ENCODE assay signal across 30 cellular contexts in the genomic region with DNA sequence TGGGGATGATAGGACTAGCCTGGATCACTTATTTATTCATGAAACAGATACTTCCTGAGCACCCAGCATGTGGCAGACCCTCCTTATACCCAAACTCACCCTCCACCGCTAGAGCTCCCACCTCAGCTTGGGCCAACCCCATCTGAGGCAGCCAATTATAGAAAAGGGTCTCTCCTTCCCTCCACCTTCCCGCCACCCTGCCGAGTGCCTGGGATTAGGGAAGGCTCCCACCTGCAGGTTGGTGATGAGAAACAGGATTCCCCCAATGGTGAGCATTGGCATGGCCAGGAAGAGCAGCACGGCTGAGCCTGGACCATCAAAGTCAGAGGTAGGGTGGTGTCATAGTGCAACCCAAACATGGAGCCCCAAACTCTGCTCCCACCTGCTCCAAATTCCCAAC. TPM values are rescaled to one million over a fixed set of nuclear protein-coding genes. Genes with fewer than 3 reads are reported as not detected.
"Had no signal": no experiment of that assay in that cellular context is flagged by ENCODE, and none has a peak within 500 bp of the region (broad histone marks: within the 10 kb centered on the region; RNA-seq: fewer than 3 reads in every experiment).

No MANE protein-coding gene starts in this region.

- ATAC-seq: activated T-cell treated with anti-CD3 and anti-CD28 coated beads, Interleukin-2, amount 50 U/mL, for 4 hours; foreskin keratinocyte; left lobe of liver; naive thymus-derived CD4-positive, alpha-beta T cell; stimulated activated naive B cell treated with anti-CD40 and anti-IgM and Interleukin-4, amounts not matched to agents 10 μg/mL and 1 μg/mL and 100 μg/mL, for 72 hours had no signal

- DNase-seq: activated CD4-positive, CD25-positive, alpha-beta regulatory T cell treated with anti-CD3 and anti-CD28 coated beads, Interleukin-2, amount 50 U/mL, for 72 hours; activated effector memory CD4-positive, alpha-beta T cell treated with Interleukin-2 at 50 U/mL for 16 hours; activated naive CD4-positive, alpha-beta T cell treated with anti-CD3 and anti-CD28 coated beads, Interleukin-2, amount 10 ng/mL, durations not matched to agents 7 days and 5 days; activated T-cell treated with anti-CD3 and anti-CD28 coated beads, Interleukin-2, amount 50 U/mL, for 4 hours; aorta; central memory CD4-positive, alpha-beta T cell; endodermal cell; foreskin keratinocyte; naive thymus-derived CD4-positive, alpha-beta T cell; sigmoid colon; stimulated activated CD4-positive, alpha-beta T cell treated with anti-CD3 and anti-CD28 coated beads, Interleukin-15, amount 100 ng/mL, for 24 hours; stimulated activated naive B cell treated with anti-CD40 and anti-IgM and Interleukin-4, amounts not matched to agents 10 μg/mL and 1 μg/mL and 100 μg/mL, for 72 hours; transverse colon had no signal

- H3K27ac Mint-ChIP-seq: brain; endodermal cell; stimulated activated naive B cell treated with anti-CD40 and anti-IgM and Interleukin-4, amounts not matched to agents 10 μg/mL and 1 μg/mL and 100 μg/mL, for 72 hours had no signal

- H3K27me3 Mint-ChIP-seq: activated naive CD4-positive, alpha-beta T cell treated with anti-CD3 and anti-CD28 coated beads, Interleukin-2, amount 10 ng/mL, durations not matched to agents 7 days and 5 days; naive thymus-derived CD4-positive, alpha-beta T cell; stimulated activated naive B cell treated with anti-CD40 and anti-IgM and Interleukin-4, amounts not matched to agents 10 μg/mL and 1 μg/mL and 100 μg/mL, for 72 hours had no signal

- H3K27me3 ChIP-seq: foreskin keratinocyte, hepatocyte, sigmoid colon, transverse colon had no signal

- H2AFZ ChIP-seq: hepatocyte had no signal

- H3K4me2 ChIP-seq: hepatocyte, smooth muscle cell had no signal

- H3K9me3 ChIP-seq: sigmoid colon, transverse colon had no signal

- H3K4me3 ChIP-seq: hepatocyte, lung, sigmoid colon, smooth muscle cell, transverse colon had no signal

- H3K79me2 ChIP-seq: hepatocyte had no signal

- FAIRE-seq: colon, urothelium cell line had no signal

- H3K9me3 Mint-ChIP-seq: activated naive CD4-positive, alpha-beta T cell treated with anti-CD3 and anti-CD28 coated beads, Interleukin-2, amount 10 ng/mL, durations not matched to agents 7 days and 5 days; activated T-cell treated with anti-CD3 and anti-CD28 coated beads, Interleukin-2, amount 50 U/mL, for 4 hours; brain; endodermal cell; immature natural killer cell; stimulated activated naive B cell treated with anti-CD40 and anti-IgM and Interleukin-4, amounts not matched to agents 10 μg/mL and 1 μg/mL and 100 μg/mL, for 72 hours had no signal

- H3K27ac ChIP-seq: epithelial cell of prostate, foreskin keratinocyte, hepatocyte, sigmoid colon, transverse colon, VCaP had no signal

- H3K4me3 Mint-ChIP-seq: activated naive CD4-positive, alpha-beta T cell treated with anti-CD3 and anti-CD28 coated beads, Interleukin-2, amount 10 ng/mL, durations not matched to agents 7 days and 5 days; activated T-cell treated with anti-CD3 and anti-CD28 coated beads, Interleukin-2, amount 50 U/mL, for 4 hours; brain; endodermal cell; naive thymus-derived CD4-positive, alpha-beta T cell; stimulated activated naive B cell treated with anti-CD40 and anti-IgM and Interleukin-4, amounts not matched to agents 10 μg/mL and 1 μg/mL and 100 μg/mL, for 72 hours had no signal

RNA-seq across cellular contexts. Expression of a gene that starts 30.6 kb away (rescaled TPM):
- total RNA-seq: fibroblast of lung, foreskin keratinocyte, hepatocyte, osteoblast, renal cortical epithelial cell, sigmoid colon, smooth muscle cell, temporal lobe, transverse colon had no signal

RNA-seq across cellular contexts. Expression of a gene that starts 39.3 kb away (rescaled TPM):
- total RNA-seq: smooth muscle cell had no signal

RNA-seq across cellular contexts. Expression of a gene that starts 40.1 kb away (rescaled TPM):
- total RNA-seq: activated T-cell treated with anti-CD3 and anti-CD28 coated beads, Interleukin-2, amount 50 U/mL, for 4 hours; aorta; endodermal cell; fibroblast of lung; foreskin keratinocyte; hepatocyte; kidney epithelial cell; left lobe of liver; naive thymus-derived CD4-positive, alpha-beta T cell; osteoblast; posterior vena cava; renal cortical epithelial cell; sigmoid colon; smooth muscle cell; T-helper 2 cell treated with Interferon-gamma antibody and Interleukin-4, amounts not matched to agents 100 ng/mL and 5 ng/mL, for 36 hours; temporal lobe; transverse colon had no signal
